In the genomic region with DNA sequence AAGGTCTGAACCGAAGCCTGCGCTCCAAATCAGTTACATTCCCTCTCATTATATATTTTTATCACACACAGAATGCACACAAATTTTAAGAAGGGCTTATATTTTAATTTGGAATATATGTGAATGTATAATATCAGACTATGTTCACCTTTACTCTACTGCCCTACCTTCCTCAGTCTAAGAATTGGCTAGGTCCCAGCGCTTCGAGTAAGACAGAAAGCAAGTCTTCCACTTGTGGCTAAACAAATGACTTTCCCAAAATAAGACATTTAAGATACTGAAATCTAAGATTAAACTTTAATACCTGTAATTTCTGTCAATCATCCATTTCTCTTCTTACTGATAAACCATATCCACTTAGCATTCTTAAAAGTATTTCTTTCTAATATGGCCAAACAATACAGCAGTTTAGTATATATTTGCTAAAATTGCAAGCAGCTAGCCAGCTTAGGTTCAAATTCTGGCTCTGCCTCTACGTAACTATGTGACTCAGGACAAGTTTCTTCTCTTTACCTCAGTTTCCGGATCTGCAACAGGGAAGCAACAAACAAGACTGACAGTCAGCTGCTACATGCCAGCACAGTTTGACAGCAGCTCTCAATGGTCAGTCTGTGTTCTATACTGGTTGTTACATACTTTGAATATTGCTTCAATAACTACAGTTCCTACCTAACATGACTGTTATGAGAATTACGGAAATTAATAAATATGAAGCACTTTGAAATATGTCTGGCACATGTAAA, we compare ENCODE assay signal across 10 cellular contexts. TPM values are rescaled to one million over a fixed set of nuclear protein-coding genes. Genes with fewer than 3 reads are reported as not detected.
DNase-seq lines count a peak whose midpoint lies in the region; ATAC-seq and TF ChIP-seq lines count a peak whose summit lies in the region.
"Had no signal": no experiment of that assay in that cellular context is flagged by ENCODE, and none has a peak within 500 bp of the region (broad histone marks: within the 10 kb centered on the region; RNA-seq: fewer than 3 reads in every experiment).

No MANE protein-coding gene starts in this region.

- H3K9ac ChIP-seq in HCT116 (ENCODE audit: low read length) = no peak overlapping the region

- H3K27me3 ChIP-seq in ACC112 (ENCODE audit: insufficient read depth, low read length) (no peaks in the 10 kb centered on the region), HCT116 (ENCODE audit: insufficient read depth, low read length) (no peaks in the 10 kb centered on the region), hepatocyte (no peaks in the 10 kb centered on the region)

- DNase-seq in HCT116 (ENCODE audit: low read depth, low spot score) (no peak), hepatocyte (ENCODE audit: low spot score) (no peak), NCI-H146 treated with DMSO at 0.1 percent for 48 hours (lab: John Stamatoyannopoulos, UW; ENCODE audit: unreplicated experiment) (no peak), NCI-H446 (lab: John Stamatoyannopoulos, UW) (no peak), GM03348 (ENCODE audit: low spot score) (no peak), coronary artery (ENCODE audit: low spot score) (no peak)
- peak; percentile 22 for DNase-seq in activated CD8-positive, alpha-beta T cell treated with anti-CD3 and anti-CD28 coated beads for 36 hours
- DNase-seq: midbrain had no signal

- no peak overlapping the region for H3K27ac ChIP-seq in ACC112 (ENCODE audit: low read depth, low read length)
- no peak overlapping the region for H3K27ac ChIP-seq in HCT116 (ENCODE audit: low read depth, low read length)
- H3K27ac ChIP-seq in hepatocyte = no peak overlapping the region
- no peak overlapping the region for H3K27ac ChIP-seq in coronary artery

- no peak for TF ChIP-seq POLR2A in HCT116 (IDR thresholded peaks at IDR 0.05; ENCODE audit: borderline replicate concordance, extremely low read depth, insufficient read depth, insufficient read length)

- H3K36me3 ChIP-seq in ACC112 (ENCODE audit: insufficient read depth, low read length) = peaks cover 7% of the 10 kb centered on the region; the same call in 1 of the 2 replicates
- peaks cover 9 to 10% of the 10 kb centered on the region in 2 experiments for H3K36me3 ChIP-seq in HCT116 (ENCODE audit: control insufficient read depth in 1 of 2, insufficient read depth in 2 of 2, low read length in 2 of 2)
- no peaks in the 10 kb centered on the region for H3K36me3 ChIP-seq in hepatocyte (replicated peaks; ENCODE audit: insufficient read depth, low read depth)

- H3K79me2 ChIP-seq in ACC112 (ENCODE audit: control insufficient read depth, insufficient read depth, low read length, unreplicated experiment) (peaks cover 80% of the 10 kb centered on the region), HCT116 (ENCODE audit: insufficient read depth, low read length) (peaks cover 85% of the 10 kb centered on the region), hepatocyte (peaks cover 62% of the 10 kb centered on the region)

- BruUV-seq in HCT116 (replicated peaks; lab: Mats Ljungman, UMichigan) = no TSS peak

- H3K4me2 ChIP-seq in HCT116 (ENCODE audit: low read length) (peak overlapping the region; percentile 85; the same call in 1 of the 2 replicates), hepatocyte (peak overlapping the region; percentile 74)

- H3K4me1 ChIP-seq in ACC112 (ENCODE audit: control insufficient read depth, insufficient read depth, low read length, unreplicated experiment) (peaks cover 22% of the 10 kb centered on the region), HCT116 (ENCODE audit: control insufficient read depth in 1 of 2, insufficient read depth in 2 of 2, low read length in 2 of 2) (peaks cover 3 to 20% of the 10 kb centered on the region in 2 experiments; a peak in 3 of 4 replicates), hepatocyte (ENCODE audit: insufficient read depth) (peaks cover 20% of the 10 kb centered on the region)

- no peaks in the 10 kb centered on the region for H3K9me3 Mint-ChIP-seq in activated CD8-positive, alpha-beta T cell treated with anti-CD3 and anti-CD28 coated beads for 36 hours
- H3K9me3 Mint-ChIP-seq: activated naive CD4-positive, alpha-beta T cell treated with anti-CD3 and anti-CD28 coated beads, Interleukin-2, amount 50 U/mL, for 72 hours had no signal

- intact Hi-C loops in HCT116 (cut with micrococcal nuclease) = loop anchor here (5.0 kb wide), 1 partner anchor 76 kb away; the partner anchor contains the start of gene TM7SF3
- intact Hi-C loops in activated CD8-positive, alpha-beta T cell treated with anti-CD3 and anti-CD28 coated beads for 36 hours (cut with micrococcal nuclease) = loop anchor here (2.0 to 5.0 kb wide), 2 partner anchors 36 to 79 kb away; partner anchors contain the start of gene TM7SF3

- H3K27ac Mint-ChIP-seq in activated CD8-positive, alpha-beta T cell treated with anti-CD3 and anti-CD28 coated beads for 36 hours = peak overlapping the region; percentile 99

- peaks cover 57% of the 10 kb centered on the region for H3K36me3 Mint-ChIP-seq in activated CD8-positive, alpha-beta T cell treated with anti-CD3 and anti-CD28 coated beads for 36 hours (ENCODE audit: low read depth)

- peak overlapping the region; percentile 86 for H3K4me3 ChIP-seq in ACC112 (ENCODE audit: low read depth, low read length)
- H3K4me3 ChIP-seq in HCT116 (replicated peaks in 1 of 2; ENCODE audit: low read depth in 1 of 2, low read length in 2 of 2) = no peak overlapping the region
- no peak overlapping the region for H3K4me3 ChIP-seq in hepatocyte
- no peak overlapping the region for H3K4me3 ChIP-seq in coronary artery

- RAD21 ChIA-PET in HCT116 (lab: Charles Lee; ENCODE audit: low non-redundant PET in 1 of 2, low total read pairs in 2 of 2, uncharacterized antibody in 2 of 2, unreplicated experiment in 2 of 2) = no interaction called here

- H3K4me1 Mint-ChIP-seq in activated CD8-positive, alpha-beta T cell treated with anti-CD3 and anti-CD28 coated beads for 36 hours (ENCODE audit: low read depth) = peaks cover 52% of the 10 kb centered on the region

- WGBS in hepatocyte (ENCODE audit: low lambda C conversion rate, missing lambda C conversion rate) = 91% methylated on average over 7 of the region's 7 CpGs

- CTCF ChIA-PET in HCT116 (lab: Charles Lee) = no interaction called here
- CTCF ChIA-PET in activated CD8-positive, alpha-beta T cell treated with anti-CD3 and anti-CD28 coated beads for 36 hours (lab: Charles Lee) = interaction anchor here (1.0 to 2.8 kb wide), 4 partner anchors 36 to 80 kb away, joined by 3 to 12 read pairs (median 6); partner anchors contain the start of gene TM7SF3

- H3K4me3 Mint-ChIP-seq in activated CD8-positive, alpha-beta T cell treated with anti-CD3 and anti-CD28 coated beads for 36 hours = peak overlapping the region; percentile 98

- H4K20me1 ChIP-seq in HCT116 (ENCODE audit: insufficient read depth) (no peaks in the 10 kb centered on the region; the same call in 1 of the 2 replicates), hepatocyte (ENCODE audit: insufficient read depth, poor library complexity, severe bottlenecking) (peaks cover 16% of the 10 kb centered on the region)

- TF ChIP-seq RAD21 in HCT116 (IDR thresholded peaks at IDR 0.05; ENCODE audit: low read depth) = no peak

- H2AFZ ChIP-seq in ACC112 (ENCODE audit: low read length, unreplicated experiment) (no peak overlapping the region), HCT116 (ENCODE audit: low read depth, low read length, poor library complexity, severe bottlenecking) (no peak overlapping the region), hepatocyte (no peak overlapping the region)

- TF ChIP-seq CTCF in HCT116 (IDR thresholded peaks at IDR 0.05 in 2 of 3, conservative IDR thresholded peaks at IDR 0.05 in 1 of 3; ENCODE audit: borderline replicate concordance in 1 of 3, insufficient read depth in 1 of 3, low read depth in 2 of 3, low read length in 2 of 3) (no peak), hepatocyte (IDR thresholded peaks at IDR 0.05; ENCODE audit: poor library complexity) (no peak), coronary artery (IDR thresholded peaks at IDR 0.05) (no peak)
- TF ChIP-seq CTCF in activated CD8-positive, alpha-beta T cell treated with anti-CD3 and anti-CD28 coated beads for 36 hours (IDR thresholded peaks at IDR 0.05) = no peak

- no peaks in the 10 kb centered on the region for H3K27me3 Mint-ChIP-seq in activated CD8-positive, alpha-beta T cell treated with anti-CD3 and anti-CD28 coated beads for 36 hours

- H3K9me2 ChIP-seq in HCT116 (ENCODE audit: insufficient read depth) (no peaks in the 10 kb centered on the region), hepatocyte (replicated peaks; ENCODE audit: insufficient read depth) (no peaks in the 10 kb centered on the region)

- ATAC-seq in HCT116 = no peak
- no peak for ATAC-seq in activated CD8-positive, alpha-beta T cell treated with anti-CD3 and anti-CD28 coated beads for 36 hours
- ATAC-seq: activated naive CD4-positive, alpha-beta T cell treated with anti-CD3 and anti-CD28 coated beads, Interleukin-2, amount 50 U/mL, for 72 hours had no signal

- POLR2A ChIA-PET in HCT116 (lab: Charles Lee) = no interaction called here
- POLR2A ChIA-PET in activated CD8-positive, alpha-beta T cell treated with anti-CD3 and anti-CD28 coated beads for 36 hours (lab: Charles Lee) = interaction anchor here (1.7 kb wide), 1 partner anchor 78 kb away, joined by 5 read pairs; the partner anchor contains the start of gene TM7SF3

- no peaks in the 10 kb centered on the region for H3K9me3 ChIP-seq in HCT116 (ENCODE audit: control insufficient read depth in 1 of 2, insufficient read depth in 1 of 2, low read depth in 1 of 2, low read length in 2 of 2)
- no peaks in the 10 kb centered on the region for H3K9me3 ChIP-seq in hepatocyte (ENCODE audit: low read depth)

TF ChIP-seq in HCT116, 20 proteins besides CTCF, POLR2A, EP300 and RAD21 (continues in another document):
- TF ChIP-seq CBX3 (IDR thresholded peaks at IDR 0.05; ENCODE audit: low read depth) = no peak
- no peak for TF ChIP-seq EZH2 (IDR thresholded peaks at IDR 0.05)

RNA-seq across cellular contexts. Expression of gene INTS13, which starts 2.0 kb away (rescaled TPM):
- total RNA-seq in HCT116 (2021; ENCODE audit: unreplicated experiment) (50.5 TPM), hepatocyte (24.6 and 40.4 TPM in 2 replicates)
- 32.3 and 32.6 TPM in 2 replicates for polyA plus RNA-seq in HCT116 (2012)
- total RNA-seq in activated CD8-positive, alpha-beta T cell treated with anti-CD3 and anti-CD28 coated beads for 36 hours = 100 to 1,000 TPM; 102 to 115 TPM
- polyA plus RNA-seq in hepatocyte = 12.6 and 13.8 TPM in 2 replicates

RNA-seq across cellular contexts. Expression of gene FGFR1OP2, which starts 2.5 kb away (rescaled TPM):
- total RNA-seq in HCT116 (2021; ENCODE audit: unreplicated experiment) (29.6 TPM), hepatocyte (43.7 and 56.4 TPM in 2 replicates)
- polyA plus RNA-seq in HCT116 (2012) = 16.3 and 18.1 TPM in 2 replicates
- 10 to 100 TPM; 72.4 to 75.1 TPM for total RNA-seq in activated CD8-positive, alpha-beta T cell treated with anti-CD3 and anti-CD28 coated beads for 36 hours
- 22.3 and 24.1 TPM in 2 replicates for polyA plus RNA-seq in hepatocyte
